Comparison of ENCODE assay signal across 19 cellular contexts in genomic region chr10:128156999-128157755, GRCh38.
"Had no signal": no experiment of that assay in that cellular context is flagged by ENCODE, and none has a peak within 500 bp of the region (broad histone marks: within the 10 kb centered on the region; RNA-seq: fewer than 3 reads in every experiment).

No MANE protein-coding gene starts in this region.

- H3K27me3 ChIP-seq: cardiac muscle cell had no signal

- H3K4me1 ChIP-seq: adrenal gland, esophagus muscularis mucosa, lower lobe of right lung had no signal

- H3K27me3 Mint-ChIP-seq: activated CD4-positive, alpha-beta memory T cell treated with anti-CD3 and anti-CD28 coated beads for 36 hours; activated CD4-positive, alpha-beta T cell treated with anti-CD3 and anti-CD28 coated beads for 36 hours had no signal

- H3K27ac Mint-ChIP-seq: activated CD4-positive, alpha-beta memory T cell treated with anti-CD3 and anti-CD28 coated beads for 36 hours; activated CD4-positive, alpha-beta T cell treated with anti-CD3 and anti-CD28 coated beads for 36 hours; activated CD8-positive, alpha-beta memory T cell treated with anti-CD3 and anti-CD28 coated beads, Interleukin-2, amount 10 ng/mL, durations not matched to agents 7 days and 5 days; activated naive CD4-positive, alpha-beta T cell treated with anti-CD3 and anti-CD28 coated beads, Interleukin-2, amount 50 U/mL, for 24 hours; activated T-cell treated with anti-CD3 and anti-CD28 coated beads, Interleukin-2, amount 50 U/mL, for 24 hours; T-cell had no signal

- H3K36me3 Mint-ChIP-seq: activated CD4-positive, alpha-beta memory T cell treated with anti-CD3 and anti-CD28 coated beads for 36 hours; activated CD8-positive, alpha-beta memory T cell treated with anti-CD3 and anti-CD28 coated beads, Interleukin-2, amount 10 ng/mL, durations not matched to agents 7 days and 5 days; activated naive CD4-positive, alpha-beta T cell treated with anti-CD3 and anti-CD28 coated beads, Interleukin-2, amount 50 U/mL, for 24 hours; T-cell had no signal

- H3K27ac ChIP-seq: adrenal gland, cardiac muscle cell, esophagus muscularis mucosa, lower lobe of right lung, WERI-Rb-1 had no signal

- H3K4me1 Mint-ChIP-seq: activated naive CD4-positive, alpha-beta T cell treated with anti-CD3 and anti-CD28 coated beads, Interleukin-2, amount 50 U/mL, for 24 hours had no signal

- ATAC-seq: activated CD4-positive, alpha-beta T cell treated with anti-CD3 and anti-CD28 coated beads for 36 hours; activated CD8-positive, alpha-beta memory T cell treated with anti-CD3 and anti-CD28 coated beads, Interleukin-2, amount 10 ng/mL, durations not matched to agents 7 days and 5 days; lower lobe of right lung; T-cell had no signal

- DNase-seq: activated CD4-positive, alpha-beta memory T cell treated with anti-CD3 and anti-CD28 coated beads for 36 hours; activated CD4-positive, alpha-beta T cell treated with anti-CD3 and anti-CD28 coated beads for 36 hours; activated CD8-positive, alpha-beta memory T cell treated with anti-CD3 and anti-CD28 coated beads, Interleukin-2, amount 10 ng/mL, durations not matched to agents 7 days and 5 days; activated effector memory CD4-positive, alpha-beta T cell treated with Interleukin-2 at 50 U/mL for 16 hours; activated T-cell treated with anti-CD3 and anti-CD28 coated beads, Interleukin-2, amount 50 U/mL, for 24 hours; adrenal gland; hypothalamus; lower lobe of right lung; stimulated activated CD4-positive, alpha-beta T cell treated with anti-CD3 and anti-CD28 coated beads, Interleukin-15, amount 100 ng/mL, for 24 hours; stimulated activated CD4-positive, alpha-beta T cell treated with anti-CD3 and anti-CD28 coated beads, Interleukin-4, amount 100 ng/mL, for 24 hours; stimulated activated naive CD4-positive, alpha-beta T cell; substantia nigra; T-cell; trophoblast cell; WERI-Rb-1 had no signal

- H3K9me3 Mint-ChIP-seq: activated CD4-positive, alpha-beta memory T cell treated with anti-CD3 and anti-CD28 coated beads for 36 hours; activated naive CD4-positive, alpha-beta T cell treated with anti-CD3 and anti-CD28 coated beads, Interleukin-2, amount 50 U/mL, for 24 hours; activated T-cell treated with anti-CD3 and anti-CD28 coated beads, Interleukin-2, amount 50 U/mL, for 24 hours; neural crest cell; T-cell had no signal

- H3K4me3 Mint-ChIP-seq: activated CD4-positive, alpha-beta memory T cell treated with anti-CD3 and anti-CD28 coated beads for 36 hours; activated CD4-positive, alpha-beta T cell treated with anti-CD3 and anti-CD28 coated beads for 36 hours; activated CD8-positive, alpha-beta memory T cell treated with anti-CD3 and anti-CD28 coated beads, Interleukin-2, amount 10 ng/mL, durations not matched to agents 7 days and 5 days; activated naive CD4-positive, alpha-beta T cell treated with anti-CD3 and anti-CD28 coated beads, Interleukin-2, amount 50 U/mL, for 24 hours; activated T-cell treated with anti-CD3 and anti-CD28 coated beads, Interleukin-2, amount 50 U/mL, for 24 hours; neural crest cell; T-cell had no signal
